ENCODE assay signal across 36 cellular contexts in genomic region chr6:170564936-170565530, GRCh38.
"Had no signal": no experiment of that assay in that cellular context is flagged by ENCODE, and none has a peak within 500 bp of the region (broad histone marks: within the 10 kb centered on the region; RNA-seq: fewer than 3 reads in every experiment).

No MANE protein-coding gene starts in this region.

- H3K27me3 ChIP-seq: adrenal gland, ascending aorta, body of pancreas, brain microvascular endothelial cell, breast epithelium, cardiac muscle cell had no signal

- H3K36me3 ChIP-seq: breast epithelium had no signal

- H3K27me3 Mint-ChIP-seq: activated naive CD4-positive, alpha-beta T cell treated with anti-CD3 and anti-CD28 coated beads, Interleukin-2, amount 10 ng/mL, durations not matched to agents 7 days and 5 days; activated naive CD4-positive, alpha-beta T cell treated with anti-CD3 and anti-CD28 coated beads, Interleukin-2, amount 50 U/mL, for 24 hours; activated naive CD8-positive, alpha-beta T cell; activated naive CD8-positive, alpha-beta T cell treated with anti-CD3 and anti-CD28 coated beads for 36 hours; activated naive CD8-positive, alpha-beta T cell treated with anti-CD3 and anti-CD28 coated beads, Interleukin-2, amount 10 ng/mL, durations not matched to agents 7 days and 5 days; activated naive CD8-positive, alpha-beta T cell treated with anti-CD3 and anti-CD28 coated beads, Interleukin-2, amount 50 U/mL, for 24 hours; activated T-cell treated with anti-CD3 and anti-CD28 coated beads, Interleukin-2, amount 50 U/mL, for 24 hours; activated T-helper 17 cell treated with anti-CD3 and anti-CD28 coated beads, Interleukin-2, amount 50 U/mL, for 72 hours; brain; central memory CD8-positive, alpha-beta T cell had no signal

- ATAC-seq: activated naive CD4-positive, alpha-beta T cell treated with anti-CD3 and anti-CD28 coated beads, Interleukin-2, amount 50 U/mL, for 72 hours; activated naive CD8-positive, alpha-beta T cell treated with anti-CD3 and anti-CD28 coated beads, Interleukin-2, amount 50 U/mL, for 24 hours; activated T-cell treated with anti-CD3 and anti-CD28 coated beads, Interleukin-2, amount 50 U/mL, for 4 hours; activated T-helper 17 cell treated with anti-CD3 and anti-CD28 coated beads, Interleukin-2, amount 50 U/mL, for 72 hours; body of pancreas had no signal

- H3K9me3 ChIP-seq: adrenal gland, ascending aorta, body of pancreas, breast epithelium had no signal

- H3K9me3 Mint-ChIP-seq: activated naive CD4-positive, alpha-beta T cell treated with anti-CD3 and anti-CD28 coated beads for 36 hours; activated naive CD4-positive, alpha-beta T cell treated with anti-CD3 and anti-CD28 coated beads, Interleukin-2, amount 10 ng/mL, durations not matched to agents 7 days and 5 days; activated naive CD4-positive, alpha-beta T cell treated with anti-CD3 and anti-CD28 coated beads, Interleukin-2, amount 50 U/mL, for 24 hours; activated naive CD4-positive, alpha-beta T cell treated with anti-CD3 and anti-CD28 coated beads, Interleukin-2, amount 50 U/mL, for 72 hours; activated naive CD8-positive, alpha-beta T cell treated with anti-CD3 and anti-CD28 coated beads for 36 hours; activated naive CD8-positive, alpha-beta T cell treated with anti-CD3 and anti-CD28 coated beads, Interleukin-2, amount 10 ng/mL, durations not matched to agents 7 days and 5 days; activated naive CD8-positive, alpha-beta T cell treated with anti-CD3 and anti-CD28 coated beads, Interleukin-2, amount 50 U/mL, for 24 hours; activated T-cell treated with anti-CD3 and anti-CD28 coated beads, Interleukin-2, amount 50 U/mL, for 24 hours; activated T-cell treated with anti-CD3 and anti-CD28 coated beads, Interleukin-2, amount 50 U/mL, for 4 hours; activated T-helper 1 cell treated with anti-CD3 and anti-CD28 coated beads, Interleukin-12 subunit alpha, Interleukin-12 subunit beta, Interleukin-2, Interleukin-4 antibody, amounts not matched to agents 30 ng/mL and 10 ng/mL and 1 ng/mL, durations not matched to agents 14 hours and 24 hours and 36 hours; activated T-helper 17 cell treated with anti-CD3 and anti-CD28 coated beads, Interleukin-2, amount 50 U/mL, for 72 hours; activated T-helper 2 cell treated with anti-CD3 and anti-CD28 coated beads, Interferon-gamma antibody, Interleukin-2, Interleukin-4, amounts not matched to agents 10 μg/mL and 5 μg/mL and 100 μg/mL, durations not matched to agents 14 hours and 24 hours and 36 hours; brain; central memory CD8-positive, alpha-beta T cell had no signal

- DNase-seq: activated effector memory CD4-positive, alpha-beta T cell treated with anti-CD3 and anti-CD28 coated beads, Interleukin-2, amount 50 U/mL, for 16 hours; activated effector memory CD4-positive, alpha-beta T cell treated with Interleukin-2 at 50 U/mL for 16 hours; activated gamma-delta T cell; activated naive CD4-positive, alpha-beta T cell; activated naive CD4-positive, alpha-beta T cell treated with anti-CD3 and anti-CD28 coated beads for 36 hours; activated naive CD4-positive, alpha-beta T cell treated with anti-CD3 and anti-CD28 coated beads, Interleukin-2, amount 10 ng/mL, durations not matched to agents 7 days and 5 days; activated naive CD4-positive, alpha-beta T cell treated with anti-CD3 and anti-CD28 coated beads, Interleukin-2, amount 50 U/mL, for 16 hours; activated naive CD4-positive, alpha-beta T cell treated with Interleukin-2 at 50 U/mL for 16 hours; activated naive CD8-positive, alpha-beta T cell treated with anti-CD3 and anti-CD28 coated beads for 36 hours; activated naive CD8-positive, alpha-beta T cell treated with anti-CD3 and anti-CD28 coated beads, Interleukin-2, amount 10 ng/mL, durations not matched to agents 7 days and 5 days; activated naive CD8-positive, alpha-beta T cell treated with anti-CD3 and anti-CD28 coated beads, Interleukin-2, amount 50 U/mL, for 24 hours; activated T-cell treated with anti-CD3 and anti-CD28 coated beads for 4 hours; activated T-cell treated with anti-CD3 and anti-CD28 coated beads, Interleukin-2, amount 50 U/mL, for 1 hour; activated T-cell treated with anti-CD3 and anti-CD28 coated beads, Interleukin-2, amount 50 U/mL, for 24 hours; activated T-cell treated with anti-CD3 and anti-CD28 coated beads, Interleukin-2, amount 50 U/mL, for 4 hours; adrenal gland; amniotic stem cell; amygdala; anterior cingulate cortex; aorta; body of pancreas; brain microvascular endothelial cell; caudate nucleus; central memory CD4-positive, alpha-beta T cell; cerebellar nuclear complex had no signal

- H3K4me3 ChIP-seq: adrenal gland, ascending aorta, body of pancreas, breast epithelium, cardiac muscle cell had no signal

- H3K4me1 ChIP-seq: adrenal gland, ascending aorta, body of pancreas, breast epithelium had no signal

- H3K27ac Mint-ChIP-seq: activated naive CD4-positive, alpha-beta T cell treated with anti-CD3 and anti-CD28 coated beads for 36 hours; activated naive CD4-positive, alpha-beta T cell treated with anti-CD3 and anti-CD28 coated beads, Interleukin-2, amount 10 ng/mL, durations not matched to agents 7 days and 5 days; activated naive CD4-positive, alpha-beta T cell treated with anti-CD3 and anti-CD28 coated beads, Interleukin-2, amount 50 U/mL, for 24 hours; activated naive CD4-positive, alpha-beta T cell treated with anti-CD3 and anti-CD28 coated beads, Interleukin-2, amount 50 U/mL, for 72 hours; activated naive CD8-positive, alpha-beta T cell; activated naive CD8-positive, alpha-beta T cell treated with anti-CD3 and anti-CD28 coated beads for 36 hours; activated naive CD8-positive, alpha-beta T cell treated with anti-CD3 and anti-CD28 coated beads, Interleukin-2, amount 10 ng/mL, durations not matched to agents 7 days and 5 days; activated naive CD8-positive, alpha-beta T cell treated with anti-CD3 and anti-CD28 coated beads, Interleukin-2, amount 50 U/mL, for 24 hours; activated T-cell treated with anti-CD3 and anti-CD28 coated beads, Interleukin-2, amount 50 U/mL, for 24 hours; activated T-helper 1 cell treated with anti-CD3 and anti-CD28 coated beads, Interleukin-12 subunit alpha, Interleukin-12 subunit beta, Interleukin-2, Interleukin-4 antibody, amounts not matched to agents 30 ng/mL and 10 ng/mL and 1 ng/mL, durations not matched to agents 14 hours and 24 hours and 36 hours; activated T-helper 17 cell treated with anti-CD3 and anti-CD28 coated beads, Interleukin-2, amount 50 U/mL, for 72 hours; activated T-helper 2 cell treated with anti-CD3 and anti-CD28 coated beads, Interferon-gamma antibody, Interleukin-2, Interleukin-4, amounts not matched to agents 10 μg/mL and 5 μg/mL and 100 μg/mL, durations not matched to agents 14 hours and 24 hours and 36 hours; brain had no signal

- H3K4me3 Mint-ChIP-seq: activated naive CD4-positive, alpha-beta T cell treated with anti-CD3 and anti-CD28 coated beads for 36 hours; activated naive CD4-positive, alpha-beta T cell treated with anti-CD3 and anti-CD28 coated beads, Interleukin-2, amount 10 ng/mL, durations not matched to agents 7 days and 5 days; activated naive CD4-positive, alpha-beta T cell treated with anti-CD3 and anti-CD28 coated beads, Interleukin-2, amount 50 U/mL, for 24 hours; activated naive CD8-positive, alpha-beta T cell; activated naive CD8-positive, alpha-beta T cell treated with anti-CD3 and anti-CD28 coated beads for 36 hours; activated naive CD8-positive, alpha-beta T cell treated with anti-CD3 and anti-CD28 coated beads, Interleukin-2, amount 10 ng/mL, durations not matched to agents 7 days and 5 days; activated naive CD8-positive, alpha-beta T cell treated with anti-CD3 and anti-CD28 coated beads, Interleukin-2, amount 50 U/mL, for 24 hours; activated T-cell treated with anti-CD3 and anti-CD28 coated beads, Interleukin-2, amount 50 U/mL, for 24 hours; activated T-cell treated with anti-CD3 and anti-CD28 coated beads, Interleukin-2, amount 50 U/mL, for 4 hours; activated T-helper 1 cell treated with anti-CD3 and anti-CD28 coated beads, Interleukin-12 subunit alpha, Interleukin-12 subunit beta, Interleukin-2, Interleukin-4 antibody, amounts not matched to agents 30 ng/mL and 10 ng/mL and 1 ng/mL, durations not matched to agents 14 hours and 24 hours and 36 hours; activated T-helper 17 cell treated with anti-CD3 and anti-CD28 coated beads, Interleukin-2, amount 50 U/mL, for 72 hours; brain; central memory CD8-positive, alpha-beta T cell had no signal
